In the genomic region with DNA sequence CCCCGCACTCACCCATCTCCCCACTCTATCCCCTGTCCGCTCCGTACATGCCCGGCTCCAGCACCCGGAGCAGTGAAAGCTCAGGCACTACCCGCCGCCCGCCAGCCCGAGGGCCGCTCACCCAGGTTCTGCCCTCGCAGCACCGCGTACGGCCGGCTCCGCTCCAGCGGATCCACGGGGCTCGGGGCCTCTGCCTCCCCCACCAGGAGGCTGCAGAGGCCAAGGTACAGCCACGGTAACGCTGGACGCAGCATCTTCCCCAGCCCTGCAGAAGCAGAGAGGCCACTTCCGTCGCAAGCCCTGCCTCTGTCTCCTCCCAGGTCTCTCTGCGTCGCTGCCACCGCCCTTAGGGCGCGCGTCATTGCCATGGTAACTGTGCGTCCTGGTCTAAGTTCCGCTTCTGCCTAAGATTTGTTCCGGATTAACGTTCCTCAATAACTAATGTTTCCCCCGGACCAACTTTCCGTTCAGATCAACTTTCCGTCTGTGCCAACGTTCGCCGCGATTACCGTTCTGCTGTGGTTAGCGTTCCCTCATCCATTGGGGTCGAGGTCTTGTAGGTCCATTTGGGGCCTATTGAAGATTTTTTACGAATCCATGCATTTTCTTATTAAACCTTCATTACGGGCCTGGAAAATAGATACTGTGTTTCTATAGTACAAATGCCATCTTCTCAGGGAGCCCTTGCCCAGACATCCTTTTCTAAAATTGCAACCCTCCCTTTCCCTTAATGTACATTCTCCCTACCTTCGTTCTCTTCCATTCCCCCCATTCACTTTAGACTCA, we compare ENCODE assay signal across 1 cellular context.
TF ChIP-seq lines count a peak whose summit lies in the region.

A gene with protein sequence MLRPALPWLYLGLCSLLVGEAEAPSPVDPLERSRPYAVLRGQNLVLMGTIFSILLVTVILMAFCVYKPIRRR (minus strand): TSS at position 281 of the 786 bp plus-strand sequence. CDS start 27 bp downstream, at position 254.

TF ChIP-seq in K562, 482 proteins besides CTCF, POLR2A, EP300 and RAD21 (continued from another document and continues in another):
- TF ChIP-seq, protein P1, sequence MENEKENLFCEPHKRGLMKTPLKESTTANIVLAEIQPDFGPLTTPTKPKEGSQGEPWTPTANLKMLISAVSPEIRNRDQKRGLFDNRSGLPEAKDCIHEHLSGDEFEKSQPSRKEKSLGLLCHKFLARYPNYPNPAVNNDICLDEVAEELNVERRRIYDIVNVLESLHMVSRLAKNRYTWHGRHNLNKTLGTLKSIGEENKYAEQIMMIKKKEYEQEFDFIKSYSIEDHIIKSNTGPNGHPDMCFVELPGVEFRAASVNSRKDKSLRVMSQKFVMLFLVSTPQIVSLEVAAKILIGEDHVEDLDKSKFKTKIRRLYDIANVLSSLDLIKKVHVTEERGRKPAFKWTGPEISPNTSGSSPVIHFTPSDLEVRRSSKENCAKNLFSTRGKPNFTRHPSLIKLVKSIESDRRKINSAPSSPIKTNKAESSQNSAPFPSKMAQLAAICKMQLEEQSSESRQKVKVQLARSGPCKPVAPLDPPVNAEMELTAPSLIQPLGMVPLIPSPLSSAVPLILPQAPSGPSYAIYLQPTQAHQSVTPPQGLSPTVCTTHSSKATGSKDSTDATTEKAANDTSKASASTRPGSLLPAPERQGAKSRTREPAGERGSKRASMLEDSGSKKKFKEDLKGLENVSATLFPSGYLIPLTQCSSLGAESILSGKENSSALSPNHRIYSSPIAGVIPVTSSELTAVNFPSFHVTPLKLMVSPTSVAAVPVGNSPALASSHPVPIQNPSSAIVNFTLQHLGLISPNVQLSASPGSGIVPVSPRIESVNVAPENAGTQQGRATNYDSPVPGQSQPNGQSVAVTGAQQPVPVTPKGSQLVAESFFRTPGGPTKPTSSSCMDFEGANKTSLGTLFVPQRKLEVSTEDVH (IDR thresholded peaks at IDR 0.05; ENCODE audit: low read depth, partially characterized antibody), result peak; percentile 92
- TF ChIP-seq ZNF766 (CRISPR knock-in tag; conservative IDR thresholded peaks at IDR 0.05) (peak; percentile 61), EGR1 (conservative IDR thresholded peaks at IDR 0.05) (peak; percentile 46), NFXL1 (CRISPR knock-in tag; IDR thresholded peaks at IDR 0.05) (no peak), ARNT (IDR thresholded peaks at IDR 0.05) (peak; percentile 72 to 82; a peak in 2 of 4 replicates), NR4A1 (CRISPR knock-in tag; IDR thresholded peaks at IDR 0.05) (no peak), NR4A1 (tag; IDR thresholded peaks at IDR 0.05) (no peak), NBN (IDR thresholded peaks at IDR 0.05; ENCODE audit: low read depth) (peak; percentile 87; the same call in 1 of the 2 replicates), HNRNPH1 (optimal IDR thresholded peaks at IDR 0.05; ENCODE audit: low read depth, low read length) (no peak), ZNF316 (IDR thresholded peaks at IDR 0.05) (no peak), HDAC3 (IDR thresholded peaks at IDR 0.05; ENCODE audit: borderline replicate concordance, partially characterized antibody) (peak; percentile 65), ELF4 (CRISPR knock-in tag; IDR thresholded peaks at IDR 0.05) (0 out of 2 replicates have a peak, but pooled peaks have one; percentile 11), ZKSCAN3 (CRISPR knock-in tag; IDR thresholded peaks at IDR 0.05) (no peak), ZNF232 (CRISPR knock-in tag; IDR thresholded peaks at IDR 0.05) (no peak), ZFP36 (IDR thresholded peaks at IDR 0.05; ENCODE audit: low read depth, low read length, partially characterized antibody) (no peak), HCFC1 (IDR thresholded peaks at IDR 0.05; ENCODE audit: low read depth, low read length) (peak; percentile 88), TAL1 (IDR thresholded peaks at IDR 0.05) (peak; percentile 20; the same call in 1 of the 2 replicates), NCOA1 (IDR thresholded peaks at IDR 0.05; ENCODE audit: low read depth) (peak; percentile 99), BRD9 (IDR thresholded peaks at IDR 0.05; ENCODE audit: low read depth, partially characterized antibody) (peak; percentile 38), SMAD1 (IDR thresholded peaks at IDR 0.05; ENCODE audit: low read depth, low read length, partially characterized antibody) (no peak), ZNF57 (CRISPR knock-in tag; IDR thresholded peaks at IDR 0.05) (no peak), SRSF7 (optimal IDR thresholded peaks at IDR 0.05; ENCODE audit: low read depth, low read length) (no peak), FOXK2 (conservative IDR thresholded peaks at IDR 0.05 in 1 of 2, IDR thresholded peaks at IDR 0.05 in 1 of 2; ENCODE audit: low read depth in 2 of 2) (peak; percentile 80 to 93), MCM5 (IDR thresholded peaks at IDR 0.05; ENCODE audit: low read depth) (no peak), CTBP1 (IDR thresholded peaks at IDR 0.05; ENCODE audit: borderline replicate concordance) (peak; percentile 98), OTX1 (CRISPR knock-in tag; IDR thresholded peaks at IDR 0.05) (no peak), CCAR2 (IDR thresholded peaks at IDR 0.05; ENCODE audit: low read depth, low read length) (no peak), ZBTB8A (IDR thresholded peaks at IDR 0.05; ENCODE audit: partially characterized antibody) (no peak), ZSCAN29 (IDR thresholded peaks at IDR 0.05) (no peak; the same call in 1 of the 2 replicates), ZNF311 (CRISPR knock-in tag; IDR thresholded peaks at IDR 0.05) (no peak), ZNF121 (CRISPR knock-in tag; conservative IDR thresholded peaks at IDR 0.05) (no peak), MAZ (CRISPR knock-in tag; conservative IDR thresholded peaks at IDR 0.05 in 1 of 2, IDR thresholded peaks at IDR 0.05 in 1 of 2) (peak; percentile 75 to 85), TCF7L2 (IDR thresholded peaks at IDR 0.05; ENCODE audit: low read depth, low read length) (no peak), C11orf30 (IDR thresholded peaks at IDR 0.05; ENCODE audit: low read depth) (peak; percentile 90), HMGN3 (IDR thresholded peaks at IDR 0.05; ENCODE audit: borderline replicate concordance, extremely low read depth, insufficient read length, low read depth, low read length) (peak; percentile 75), TEAD2 (tag; IDR thresholded peaks at IDR 0.05) (no peak), SRF (CRISPR knock-in tag; IDR thresholded peaks at IDR 0.05) (peak in 1 of 2 experiments; percentile 80; a peak in 2 of 4 replicates), SP1 (CRISPR knock-in tag; IDR thresholded peaks at IDR 0.05) (peak; percentile 47; the same call in 1 of the 2 replicates), STAG1 (CRISPR knock-in tag; IDR thresholded peaks at IDR 0.05; ENCODE audit: borderline replicate concordance) (no peak), CBX8 (IDR thresholded peaks at IDR 0.05; ENCODE audit: borderline replicate concordance, extremely low read depth, low read depth, low read length, poor library complexity, severe bottlenecking) (no peak)
- TF ChIP-seq, protein P2, sequence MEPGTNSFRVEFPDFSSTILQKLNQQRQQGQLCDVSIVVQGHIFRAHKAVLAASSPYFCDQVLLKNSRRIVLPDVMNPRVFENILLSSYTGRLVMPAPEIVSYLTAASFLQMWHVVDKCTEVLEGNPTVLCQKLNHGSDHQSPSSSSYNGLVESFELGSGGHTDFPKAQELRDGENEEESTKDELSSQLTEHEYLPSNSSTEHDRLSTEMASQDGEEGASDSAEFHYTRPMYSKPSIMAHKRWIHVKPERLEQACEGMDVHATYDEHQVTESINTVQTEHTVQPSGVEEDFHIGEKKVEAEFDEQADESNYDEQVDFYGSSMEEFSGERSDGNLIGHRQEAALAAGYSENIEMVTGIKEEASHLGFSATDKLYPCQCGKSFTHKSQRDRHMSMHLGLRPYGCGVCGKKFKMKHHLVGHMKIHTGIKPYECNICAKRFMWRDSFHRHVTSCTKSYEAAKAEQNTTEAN (CRISPR knock-in tag; IDR thresholded peaks at IDR 0.05), result 0 out of 2 replicates have a peak, but pooled peaks have one; percentile 54
- TF ChIP-seq, protein P3, sequence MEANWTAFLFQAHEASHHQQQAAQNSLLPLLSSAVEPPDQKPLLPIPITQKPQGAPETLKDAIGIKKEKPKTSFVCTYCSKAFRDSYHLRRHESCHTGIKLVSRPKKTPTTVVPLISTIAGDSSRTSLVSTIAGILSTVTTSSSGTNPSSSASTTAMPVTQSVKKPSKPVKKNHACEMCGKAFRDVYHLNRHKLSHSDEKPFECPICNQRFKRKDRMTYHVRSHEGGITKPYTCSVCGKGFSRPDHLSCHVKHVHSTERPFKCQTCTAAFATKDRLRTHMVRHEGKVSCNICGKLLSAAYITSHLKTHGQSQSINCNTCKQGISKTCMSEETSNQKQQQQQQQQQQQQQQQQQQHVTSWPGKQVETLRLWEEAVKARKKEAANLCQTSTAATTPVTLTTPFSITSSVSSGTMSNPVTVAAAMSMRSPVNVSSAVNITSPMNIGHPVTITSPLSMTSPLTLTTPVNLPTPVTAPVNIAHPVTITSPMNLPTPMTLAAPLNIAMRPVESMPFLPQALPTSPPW (CRISPR knock-in tag; IDR thresholded peaks at IDR 0.05), result peak; percentile 46; the same call in 1 of the 2 replicates
- TF ChIP-seq, protein P4, sequence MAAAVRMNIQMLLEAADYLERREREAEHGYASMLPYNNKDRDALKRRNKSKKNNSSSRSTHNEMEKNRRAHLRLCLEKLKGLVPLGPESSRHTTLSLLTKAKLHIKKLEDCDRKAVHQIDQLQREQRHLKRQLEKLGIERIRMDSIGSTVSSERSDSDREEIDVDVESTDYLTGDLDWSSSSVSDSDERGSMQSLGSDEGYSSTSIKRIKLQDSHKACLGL (CRISPR knock-in tag; IDR thresholded peaks at IDR 0.05; ENCODE audit: borderline replicate concordance, poor library complexity, severe bottlenecking), result no peak
- TF ChIP-seq, protein P5, sequence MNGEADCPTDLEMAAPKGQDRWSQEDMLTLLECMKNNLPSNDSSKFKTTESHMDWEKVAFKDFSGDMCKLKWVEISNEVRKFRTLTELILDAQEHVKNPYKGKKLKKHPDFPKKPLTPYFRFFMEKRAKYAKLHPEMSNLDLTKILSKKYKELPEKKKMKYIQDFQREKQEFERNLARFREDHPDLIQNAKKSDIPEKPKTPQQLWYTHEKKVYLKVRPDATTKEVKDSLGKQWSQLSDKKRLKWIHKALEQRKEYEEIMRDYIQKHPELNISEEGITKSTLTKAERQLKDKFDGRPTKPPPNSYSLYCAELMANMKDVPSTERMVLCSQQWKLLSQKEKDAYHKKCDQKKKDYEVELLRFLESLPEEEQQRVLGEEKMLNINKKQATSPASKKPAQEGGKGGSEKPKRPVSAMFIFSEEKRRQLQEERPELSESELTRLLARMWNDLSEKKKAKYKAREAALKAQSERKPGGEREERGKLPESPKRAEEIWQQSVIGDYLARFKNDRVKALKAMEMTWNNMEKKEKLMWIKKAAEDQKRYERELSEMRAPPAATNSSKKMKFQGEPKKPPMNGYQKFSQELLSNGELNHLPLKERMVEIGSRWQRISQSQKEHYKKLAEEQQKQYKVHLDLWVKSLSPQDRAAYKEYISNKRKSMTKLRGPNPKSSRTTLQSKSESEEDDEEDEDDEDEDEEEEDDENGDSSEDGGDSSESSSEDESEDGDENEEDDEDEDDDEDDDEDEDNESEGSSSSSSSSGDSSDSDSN (IDR thresholded peaks at IDR 0.05; ENCODE audit: borderline replicate concordance in 1 of 2, low read depth in 2 of 2, low read length in 2 of 2), result peak; percentile 29 to 78; a peak in 1 of 4 replicates
- TF ChIP-seq, protein P6, sequence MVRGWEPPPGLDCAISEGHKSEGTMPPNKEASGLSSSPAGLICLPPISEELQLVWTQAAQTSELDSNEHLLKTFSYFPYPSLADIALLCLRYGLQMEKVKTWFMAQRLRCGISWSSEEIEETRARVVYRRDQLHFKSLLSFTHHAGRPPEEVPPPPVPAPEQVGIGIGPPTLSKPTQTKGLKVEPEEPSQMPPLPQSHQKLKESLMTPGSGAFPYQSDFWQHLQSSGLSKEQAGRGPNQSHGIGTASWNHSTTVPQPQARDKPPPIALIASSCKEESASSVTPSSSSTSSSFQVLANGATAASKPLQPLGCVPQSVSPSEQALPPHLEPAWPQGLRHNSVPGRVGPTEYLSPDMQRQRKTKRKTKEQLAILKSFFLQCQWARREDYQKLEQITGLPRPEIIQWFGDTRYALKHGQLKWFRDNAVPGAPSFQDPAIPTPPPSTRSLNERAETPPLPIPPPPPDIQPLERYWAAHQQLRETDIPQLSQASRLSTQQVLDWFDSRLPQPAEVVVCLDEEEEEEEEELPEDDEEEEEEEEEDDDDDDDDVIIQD (CRISPR knock-in tag; IDR thresholded peaks at IDR 0.05), result no peak
- TF ChIP-seq, protein P7, sequence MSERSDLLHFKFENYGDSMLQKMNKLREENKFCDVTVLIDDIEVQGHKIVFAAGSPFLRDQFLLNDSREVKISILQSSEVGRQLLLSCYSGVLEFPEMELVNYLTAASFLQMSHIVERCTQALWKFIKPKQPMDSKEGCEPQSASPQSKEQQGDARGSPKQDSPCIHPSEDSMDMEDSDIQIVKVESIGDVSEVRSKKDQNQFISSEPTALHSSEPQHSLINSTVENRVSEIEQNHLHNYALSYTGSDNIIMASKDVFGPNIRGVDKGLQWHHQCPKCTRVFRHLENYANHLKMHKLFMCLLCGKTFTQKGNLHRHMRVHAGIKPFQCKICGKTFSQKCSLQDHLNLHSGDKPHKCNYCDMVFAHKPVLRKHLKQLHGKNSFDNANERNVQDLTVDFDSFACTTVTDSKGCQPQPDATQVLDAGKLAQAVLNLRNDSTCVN (CRISPR knock-in tag; IDR thresholded peaks at IDR 0.05), result no peak
- TF ChIP-seq, protein P8, sequence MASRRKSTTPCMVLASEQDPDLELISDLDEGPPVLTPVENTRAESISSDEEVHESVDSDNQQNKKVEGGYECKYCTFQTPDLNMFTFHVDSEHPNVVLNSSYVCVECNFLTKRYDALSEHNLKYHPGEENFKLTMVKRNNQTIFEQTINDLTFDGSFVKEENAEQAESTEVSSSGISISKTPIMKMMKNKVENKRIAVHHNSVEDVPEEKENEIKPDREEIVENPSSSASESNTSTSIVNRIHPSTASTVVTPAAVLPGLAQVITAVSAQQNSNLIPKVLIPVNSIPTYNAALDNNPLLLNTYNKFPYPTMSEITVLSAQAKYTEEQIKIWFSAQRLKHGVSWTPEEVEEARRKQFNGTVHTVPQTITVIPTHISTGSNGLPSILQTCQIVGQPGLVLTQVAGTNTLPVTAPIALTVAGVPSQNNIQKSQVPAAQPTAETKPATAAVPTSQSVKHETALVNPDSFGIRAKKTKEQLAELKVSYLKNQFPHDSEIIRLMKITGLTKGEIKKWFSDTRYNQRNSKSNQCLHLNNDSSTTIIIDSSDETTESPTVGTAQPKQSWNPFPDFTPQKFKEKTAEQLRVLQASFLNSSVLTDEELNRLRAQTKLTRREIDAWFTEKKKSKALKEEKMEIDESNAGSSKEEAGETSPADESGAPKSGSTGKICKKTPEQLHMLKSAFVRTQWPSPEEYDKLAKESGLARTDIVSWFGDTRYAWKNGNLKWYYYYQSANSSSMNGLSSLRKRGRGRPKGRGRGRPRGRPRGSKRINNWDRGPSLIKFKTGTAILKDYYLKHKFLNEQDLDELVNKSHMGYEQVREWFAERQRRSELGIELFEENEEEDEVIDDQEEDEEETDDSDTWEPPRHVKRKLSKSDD (conservative IDR thresholded peaks at IDR 0.05; ENCODE audit: low read length), result 0 out of 2 replicates have a peak, but pooled peaks have one; percentile 40
- TF ChIP-seq, protein P9, sequence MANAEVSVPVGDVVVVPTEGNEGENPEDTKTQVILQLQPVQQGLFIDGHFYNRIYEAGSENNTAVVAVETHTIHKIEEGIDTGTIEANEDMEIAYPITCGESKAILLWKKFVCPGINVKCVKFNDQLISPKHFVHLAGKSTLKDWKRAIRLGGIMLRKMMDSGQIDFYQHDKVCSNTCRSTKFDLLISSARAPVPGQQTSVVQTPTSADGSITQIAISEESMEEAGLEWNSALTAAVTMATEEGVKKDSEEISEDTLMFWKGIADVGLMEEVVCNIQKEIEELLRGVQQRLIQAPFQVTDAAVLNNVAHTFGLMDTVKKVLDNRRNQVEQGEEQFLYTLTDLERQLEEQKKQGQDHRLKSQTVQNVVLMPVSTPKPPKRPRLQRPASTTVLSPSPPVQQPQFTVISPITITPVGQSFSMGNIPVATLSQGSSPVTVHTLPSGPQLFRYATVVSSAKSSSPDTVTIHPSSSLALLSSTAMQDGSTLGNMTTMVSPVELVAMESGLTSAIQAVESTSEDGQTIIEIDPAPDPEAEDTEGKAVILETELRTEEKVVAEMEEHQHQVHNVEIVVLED (CRISPR knock-in tag; IDR thresholded peaks at IDR 0.05), result peak; percentile 87
